10 cellular contexts compared by ENCODE assay signal in genomic region chr11:134120921-134121526, GRCh38. TPM values are rescaled to one million over a fixed set of nuclear protein-coding genes. Genes with fewer than 3 reads are reported as not detected.
DNase-seq lines count a peak whose midpoint lies in the region; ATAC-seq and TF ChIP-seq lines count a peak whose summit lies in the region.
"Had no signal": no experiment of that assay in that cellular context is flagged by ENCODE, and none has a peak within 500 bp of the region (broad histone marks: within the 10 kb centered on the region; RNA-seq: fewer than 3 reads in every experiment).

No MANE protein-coding gene starts in this region.

- ATAC-seq in T-helper 17 cell, result no peak
- ATAC-seq in upper lobe of left lung (ENCODE audit: low FRiP score in 2 of 2), result peak; percentile 25 to 32
- ATAC-seq in HG03442 (IDR thresholded peaks at IDR 0.05; ENCODE audit: unreplicated experiment), result no peak
- ATAC-seq: GM12878 had no signal

- H3K27me3 ChIP-seq in muscle layer of colon (ENCODE audit: control insufficient read depth in 1 of 2, insufficient read depth in 2 of 2, low read length in 2 of 2) (no peaks in the 10 kb centered on the region), upper lobe of left lung (peaks cover 0 to 6% (median 0%) of the 10 kb centered on the region in 4 donors)

- no peaks in the 10 kb centered on the region for H3K36me3 ChIP-seq in muscle layer of colon (ENCODE audit: insufficient read depth, low read length)
- no peaks in the 10 kb centered on the region for H3K36me3 ChIP-seq in upper lobe of left lung

- H3K4me3 Mint-ChIP-seq in T-helper 17 cell, result no peak overlapping the region
- H3K4me3 Mint-ChIP-seq: activated T-helper 1 cell treated with anti-CD3 and anti-CD28 coated beads, Interleukin-12 subunit alpha, Interleukin-12 subunit beta, Interleukin-2, Interleukin-4 antibody, amounts not matched to agents 30 ng/mL and 10 ng/mL and 1 ng/mL, durations not matched to agents 14 hours and 24 hours and 36 hours had no signal

- 40% methylated on average over 9 of the region's 9 CpGs for WGBS in upper lobe of left lung, 2 donors

- TF ChIP-seq EP300 in upper lobe of left lung (IDR thresholded peaks at IDR 0.05), result no peak

- DNase-seq in T-helper 17 cell (no peak), fibroblast of mammary gland (ENCODE audit: low read depth) (peak; percentile 65), upper lobe of left lung (no peak), NCI-H82 treated with DMSO at 0.1 percent for 48 hours (lab: John Stamatoyannopoulos, UW; ENCODE audit: unreplicated experiment) (no peak), NCI-H1694 (lab: John Stamatoyannopoulos, UW) (no peak), GM10266 (ENCODE audit: extremely low spot score) (no peak)

- H3K4me3 ChIP-seq in fibroblast of mammary gland (ENCODE audit: control insufficient read depth, low read depth, low read length) (peak overlapping the region; percentile 16), muscle layer of colon (ENCODE audit: low read depth in 1 of 2, low read length in 2 of 2) (peak overlapping the region; percentile 26 to 49), upper lobe of left lung (peak overlapping the region in 2 of 4 donors; percentile 12 to 15)
- H3K4me3 ChIP-seq: GM12878 had no signal

- TF ChIP-seq CTCF in fibroblast of mammary gland (conservative IDR thresholded peaks at IDR 0.05; ENCODE audit: control insufficient read depth, insufficient read depth, low read depth, low read length) (no peak), upper lobe of left lung (IDR thresholded peaks at IDR 0.05) (no peak), GM10266 (IDR thresholded peaks at IDR 0.05; ENCODE audit: control insufficient read depth, insufficient read depth, low read depth, missing control alignments) (no peak)

- TF ChIP-seq POLR2A in upper lobe of left lung (IDR thresholded peaks at IDR 0.05), result no peak

- H3K4me1 Mint-ChIP-seq in T-helper 17 cell, result peaks cover 9% of the 10 kb centered on the region

- no peaks in the 10 kb centered on the region for H3K9me3 ChIP-seq in T-helper 17 cell (ENCODE audit: control insufficient read depth, low read length, poor library complexity, severe bottlenecking)
- no peaks in the 10 kb centered on the region for H3K9me3 ChIP-seq in muscle layer of colon (ENCODE audit: low read length)
- H3K9me3 ChIP-seq in upper lobe of left lung, result no peaks in the 10 kb centered on the region

- H3K9ac ChIP-seq in muscle layer of colon (ENCODE audit: low read length), result peak overlapping the region; percentile 58

- peaks cover 4% of the 10 kb centered on the region for H3K36me3 Mint-ChIP-seq in T-helper 17 cell (ENCODE audit: low read depth)

- H3K27ac ChIP-seq in muscle layer of colon (ENCODE audit: low read depth, low read length) (peak overlapping the region; percentile 98), upper lobe of left lung (peak overlapping the region; percentile 68 to 75 (median 74))

- H3K4me1 ChIP-seq in muscle layer of colon (ENCODE audit: insufficient read depth, low read length) (peaks cover 63% of the 10 kb centered on the region), upper lobe of left lung (peaks cover 12 to 25% (median 17%) of the 10 kb centered on the region in 4 donors)

- peak overlapping the region; percentile 14 for H3K27ac Mint-ChIP-seq in T-helper 17 cell
- H3K27ac Mint-ChIP-seq: activated T-helper 1 cell treated with anti-CD3 and anti-CD28 coated beads, Interleukin-12 subunit alpha, Interleukin-12 subunit beta, Interleukin-2, Interleukin-4 antibody, amounts not matched to agents 30 ng/mL and 10 ng/mL and 1 ng/mL, durations not matched to agents 14 hours and 24 hours and 36 hours had no signal

- peaks cover 52% of the 10 kb centered on the region for H3K27me3 Mint-ChIP-seq in T-helper 17 cell

RNA-seq across cellular contexts. Expression of gene JAM3, which starts 52.2 kb away (rescaled TPM):
- 10 to 100 TPM; 12.5 to 37.4 TPM for total RNA-seq in T-helper 17 cell
- 10 to 100 TPM in 5 of 6 donors, 1 to 10 TPM in 1; 8.4 to 36.6 (median 18.6) TPM for total RNA-seq in upper lobe of left lung

Comparison
In these comparisons a context has a peak if more than half of its experiments do, and no peak if none do; other contexts are left out.
1. ATAC-seq: peak in upper lobe of left lung (2 of 2); none in T-helper 17 cell (single experiment) and HG03442 (single experiment).